ENCODE assay signal across 18 cellular contexts in the genomic region with DNA sequence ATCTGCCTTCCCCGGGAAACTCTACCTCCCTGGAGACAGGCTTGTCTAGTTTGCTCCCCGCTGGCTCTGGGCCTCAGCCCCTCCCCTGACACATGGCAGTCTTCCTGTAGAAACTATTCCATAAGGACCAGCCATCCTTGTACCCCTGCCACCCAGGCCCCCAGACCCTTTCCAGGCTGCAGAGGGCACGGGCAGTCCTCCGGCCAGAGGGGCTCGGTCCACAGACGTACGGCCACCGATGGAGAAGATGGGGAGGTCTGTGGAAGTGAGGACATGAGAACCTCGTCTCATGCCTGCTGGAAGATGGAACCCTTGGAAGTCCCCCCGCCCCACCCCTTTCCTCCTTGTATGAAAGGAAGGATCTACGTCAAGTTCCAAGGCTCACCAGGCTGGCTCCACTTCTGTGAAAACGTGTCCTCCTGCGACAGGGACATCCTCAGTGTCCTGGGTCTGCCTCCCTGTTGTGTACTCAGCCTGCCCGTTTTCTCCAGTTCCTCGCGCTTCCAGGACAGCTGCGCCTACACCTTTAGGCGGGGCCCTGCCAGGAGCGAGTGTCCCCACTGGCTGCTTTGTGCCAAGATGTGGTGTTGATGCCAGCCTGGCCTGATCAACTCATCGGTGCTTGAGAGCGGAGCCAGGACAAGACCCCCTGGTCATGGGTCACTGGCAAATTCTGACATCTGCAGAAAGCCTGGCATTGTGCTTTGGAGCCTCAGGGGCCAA.
"Had no signal": no experiment of that assay in that cellular context is flagged by ENCODE, and none has a peak within 500 bp of the region (broad histone marks: within the 10 kb centered on the region; RNA-seq: fewer than 3 reads in every experiment).

No MANE protein-coding gene starts in this region.

- H3K4me1 ChIP-seq: gastrocnemius medialis, pancreas, suprapubic skin had no signal

- H3K9me3 ChIP-seq: gastrocnemius medialis, neutrophil, pancreas, suprapubic skin had no signal

- H3K4me3 ChIP-seq: gastrocnemius medialis, lung, pancreas, smooth muscle cell, suprapubic skin had no signal

- DNase-seq: cortex of kidney; effector memory CD8-positive, alpha-beta T cell; foreskin fibroblast; gastrocnemius medialis; natural killer cell; pancreas; stimulated activated CD4-positive, alpha-beta T cell treated with anti-CD3 and anti-CD28 coated beads, Interleukin-12 subunit alpha, Interleukin-12 subunit beta, amount 100 ng/mL, for 4 hours; stimulated activated CD4-positive, alpha-beta T cell treated with anti-CD3 and anti-CD28 coated beads, Interleukin-1b, Interleukin-23, amount 100 ng/mL, for 48 hours; stimulated activated CD4-positive, alpha-beta T cell treated with anti-CD3 and anti-CD28 coated beads, Interleukin-4, amount 100 ng/mL, for 1 hour; stimulated activated CD8-positive, alpha-beta memory T cell treated with anti-CD3 and anti-CD28 coated beads, Interleukin-4, amount 100 ng/mL, for 48 hours; stimulated activated naive CD4-positive, alpha-beta T cell; stimulated activated naive CD8-positive, alpha-beta T cell treated with anti-CD3 and anti-CD28 coated beads, Interleukin-15, amount 100 ng/mL, for 72 hours had no signal

- ATAC-seq: effector memory CD8-positive, alpha-beta T cell; gastrocnemius medialis; left lobe of liver; pancreas; sciatic nerve; stimulated activated naive CD8-positive, alpha-beta T cell treated with anti-CD3 and anti-CD28 coated beads, Interleukin-15, amount 100 ng/mL, for 72 hours had no signal

- H3K27me3 ChIP-seq: neutrophil had no signal

- H3K4me2 ChIP-seq: smooth muscle cell had no signal

- H3K36me3 ChIP-seq: gastrocnemius medialis, neutrophil, pancreas, suprapubic skin had no signal

- H3K27ac ChIP-seq: gastrocnemius medialis, neutrophil, pancreas, suprapubic skin had no signal
